Comparison of ENCODE assay signal across 23 cellular contexts in the genomic region with DNA sequence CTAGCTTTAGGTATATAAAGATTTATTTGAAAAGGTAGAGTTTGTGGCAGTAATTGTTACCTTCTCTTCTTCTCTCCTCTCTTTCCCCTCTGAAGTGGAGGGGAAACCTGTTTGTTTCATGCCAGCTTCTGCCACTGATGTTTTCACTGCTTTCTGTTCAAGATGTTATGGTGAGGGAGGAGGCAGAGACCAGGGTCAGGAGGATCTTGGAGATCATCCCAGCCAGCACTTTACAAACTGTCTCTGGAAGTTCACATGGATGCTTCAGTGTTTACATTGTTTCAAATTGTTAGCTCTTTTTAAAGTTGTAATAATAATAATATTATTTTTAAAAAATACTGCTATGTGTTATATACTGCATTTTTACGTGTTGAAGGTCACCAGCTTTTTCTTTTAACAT. TPM values are rescaled to one million over a fixed set of nuclear protein-coding genes. Genes with fewer than 3 reads are reported as not detected.
DNase-seq lines count a peak whose midpoint lies in the region; ATAC-seq and TF ChIP-seq lines count a peak whose summit lies in the region.
"Had no signal": no experiment of that assay in that cellular context is flagged by ENCODE, and none has a peak within 500 bp of the region (broad histone marks: within the 10 kb centered on the region; RNA-seq: fewer than 3 reads in every experiment).

No MANE protein-coding gene starts in this region.

- intact Hi-C loops in testis (cut with DNase I; ENCODE audit: low total_unique reads) = no loop called here

- H3K27me3 Mint-ChIP-seq in activated naive CD4-positive, alpha-beta T cell treated with anti-CD3 and anti-CD28 coated beads, Interleukin-2, amount 50 U/mL, for 24 hours = no peaks in the 10 kb centered on the region
- H3K27me3 Mint-ChIP-seq: activated CD4-positive, alpha-beta T cell treated with anti-CD3 and anti-CD28 coated beads for 36 hours; dendritic cell treated with granulocyte-macrophage colony-stimulating factor and Interleukin-4, amounts not matched to agents 40 ng/mL and 50 ng/mL, for 4 days; naive thymus-derived CD4-positive, alpha-beta T cell had no signal

- no peaks in the 10 kb centered on the region for H3K9me3 ChIP-seq in testis
- H3K9me3 ChIP-seq: right atrium auricular region had no signal

- ATAC-seq in GM19463 (IDR thresholded peaks at IDR 0.05; ENCODE audit: unreplicated experiment) = no peak
- ATAC-seq: activated CD4-positive, alpha-beta T cell treated with anti-CD3 and anti-CD28 coated beads for 36 hours; left colon; naive thymus-derived CD4-positive, alpha-beta T cell had no signal

- peak overlapping the region; percentile 75 for H3K27ac Mint-ChIP-seq in activated naive CD4-positive, alpha-beta T cell treated with anti-CD3 and anti-CD28 coated beads, Interleukin-2, amount 50 U/mL, for 24 hours
- H3K27ac Mint-ChIP-seq: dendritic cell treated with granulocyte-macrophage colony-stimulating factor and Interleukin-4, amounts not matched to agents 40 ng/mL and 50 ng/mL, for 4 days had no signal

- H3K4me3 ChIP-seq in testis = no peak overlapping the region
- H3K4me3 ChIP-seq: right atrium auricular region had no signal

- H3K4me3 Mint-ChIP-seq in activated naive CD4-positive, alpha-beta T cell treated with anti-CD3 and anti-CD28 coated beads, Interleukin-2, amount 50 U/mL, for 24 hours = no peak overlapping the region
- H3K4me3 Mint-ChIP-seq: activated CD4-positive, alpha-beta T cell treated with anti-CD3 and anti-CD28 coated beads for 36 hours; CD14-positive monocyte; dendritic cell treated with granulocyte-macrophage colony-stimulating factor and Interleukin-4, amounts not matched to agents 40 ng/mL and 50 ng/mL, for 4 days had no signal

- no peak for DNase-seq in activated naive CD4-positive, alpha-beta T cell (lab: John Stamatoyannopoulos, UW)
- DNase-seq in M059J (ENCODE audit: low read depth) = peak; percentile 22
- DNase-seq in epithelial cell of prostate (ENCODE audit: low read depth, low spot score) = no peak
- DNase-seq in testis = peak; percentile 38
- no peak for DNase-seq in amygdala (lab: John Stamatoyannopoulos, UW)
- DNase-seq: activated CD4-positive, alpha-beta T cell treated with anti-CD3 and anti-CD28 coated beads for 36 hours; amniotic stem cell; DMS153; GDM1; HCEC 1CT; head of caudate nucleus; left colon; mesendoderm; MM.1S; NCI-H1436; NCI-H526 treated with DMSO at 0.1 percent for 48 hours had no signal

- H3K4me1 Mint-ChIP-seq in activated naive CD4-positive, alpha-beta T cell treated with anti-CD3 and anti-CD28 coated beads, Interleukin-2, amount 50 U/mL, for 24 hours = peaks cover 58% of the 10 kb centered on the region

- H3K4me1 ChIP-seq in testis = peaks cover 9% of the 10 kb centered on the region

- no peaks in the 10 kb centered on the region for H3K27me3 ChIP-seq in testis
- H3K27me3 ChIP-seq: right atrium auricular region had no signal

- no peaks in the 10 kb centered on the region for H3K36me3 ChIP-seq in testis (ENCODE audit: low read depth, missing control alignments)
- H3K36me3 ChIP-seq: right atrium auricular region had no signal

- no peak for TF ChIP-seq POLR2A in testis (IDR thresholded peaks at IDR 0.05)

- H3K9me3 Mint-ChIP-seq in activated naive CD4-positive, alpha-beta T cell treated with anti-CD3 and anti-CD28 coated beads, Interleukin-2, amount 50 U/mL, for 24 hours = no peaks in the 10 kb centered on the region
- H3K9me3 Mint-ChIP-seq: activated T-helper 2 cell treated with anti-CD3 and anti-CD28 coated beads, Interferon-gamma antibody, Interleukin-2, Interleukin-4, amounts not matched to agents 10 μg/mL and 5 μg/mL and 100 μg/mL, durations not matched to agents 14 hours and 24 hours and 36 hours; CD14-positive monocyte; dendritic cell treated with granulocyte-macrophage colony-stimulating factor and Interleukin-4, amounts not matched to agents 40 ng/mL and 50 ng/mL, for 4 days; naive thymus-derived CD4-positive, alpha-beta T cell had no signal

- TF ChIP-seq CTCF in testis (IDR thresholded peaks at IDR 0.05) = no peak

- WGBS in testis, 2 donors = 36 to 63% methylated on average over 1 of the region's 1 CpG

- peaks cover 13% of the 10 kb centered on the region for H3K36me3 Mint-ChIP-seq in activated naive CD4-positive, alpha-beta T cell treated with anti-CD3 and anti-CD28 coated beads, Interleukin-2, amount 50 U/mL, for 24 hours

- H3K27ac ChIP-seq in epithelial cell of prostate = peak overlapping the region; percentile 65
- no peak overlapping the region for H3K27ac ChIP-seq in testis
- H3K27ac ChIP-seq: right atrium auricular region had no signal

RNA-seq across cellular contexts. Expression of a gene that starts 25.4 kb away (rescaled TPM):
- 27.2 and 45.4 TPM in 2 replicates for total RNA-seq in M059J (2014; rRNA removed; shearing (Covaris generic))
- total RNA-seq in testis = 10 to 100 TPM; 17.2 to 19.3 TPM
- polyA plus RNA-seq in testis (ENCODE audit: insufficient read depth, low read depth, low replicate concordance) = 15.7 TPM

Comparison
In these comparisons a context has a peak if more than half of its experiments do, and no peak if none do; other contexts are left out.
1. DNase-seq: peak in M059J (single experiment) and testis (single experiment); none in activated naive CD4-positive, alpha-beta T cell (0 of 4), epithelial cell of prostate (single experiment) and amygdala (0 of 56).